ENCODE assay signal across 1 cellular context in the genomic region with DNA sequence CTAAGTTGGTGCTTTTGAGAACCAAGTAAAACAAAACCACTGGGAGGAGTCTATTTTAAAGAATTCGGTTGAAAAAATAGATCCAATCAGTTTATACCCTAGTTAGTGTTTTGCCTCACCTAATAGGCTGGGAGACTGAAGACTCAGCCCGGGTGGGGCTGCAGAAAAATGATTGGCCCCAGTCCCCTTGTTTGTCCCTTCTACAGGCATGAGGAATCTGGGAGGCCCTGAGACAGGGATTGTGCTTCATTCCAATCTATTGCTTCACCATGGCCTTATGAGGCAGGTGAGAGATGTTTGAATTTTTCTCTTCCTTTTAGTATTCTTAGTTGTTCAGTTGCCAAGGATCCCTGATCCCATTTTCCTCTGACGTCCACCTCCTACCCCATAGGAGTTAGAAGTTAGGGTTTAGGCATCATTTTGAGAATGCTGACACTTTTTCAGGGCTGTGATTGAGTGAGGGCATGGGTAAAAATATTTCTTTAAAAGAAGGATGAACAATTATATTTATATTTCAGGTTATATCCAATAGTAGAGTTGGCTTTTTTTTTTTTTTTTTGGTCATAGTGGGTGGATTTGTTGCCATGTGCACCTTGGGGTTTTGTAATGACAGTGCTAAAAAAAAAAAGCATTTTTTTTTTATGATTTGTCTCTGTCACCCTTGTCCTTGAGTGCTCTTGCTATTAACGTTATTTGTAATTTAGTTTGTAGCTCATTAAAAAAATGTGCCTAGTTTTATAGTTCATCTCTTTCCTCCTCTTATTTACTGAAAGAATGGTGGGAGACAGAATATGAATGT.
TF ChIP-seq lines count a peak whose summit lies in the region.

No MANE protein-coding gene starts in this region.

TF ChIP-seq in H1, 55 proteins besides CTCF, POLR2A, EP300 and RAD21:
- TF ChIP-seq SRF (IDR thresholded peaks at IDR 0.05; ENCODE audit: low read depth, low read length) (no peak), CEBPB (IDR thresholded peaks at IDR 0.05; ENCODE audit: low read depth, low read length) (peak; percentile 55; the same call in 1 of the 2 replicates)
